In genomic region chr7:1460757-1461639, GRCh38 we compare ENCODE assay signal across 8 cellular contexts. TPM values are rescaled to one million over a fixed set of nuclear protein-coding genes. Genes with fewer than 3 reads are reported as not detected.
A peak's percentile ranks its signal among the peaks of the same experiment; 100 is the strongest.
DNase-seq lines count a peak whose midpoint lies in the region; ATAC-seq and TF ChIP-seq lines count a peak whose summit lies in the region.

No MANE protein-coding gene starts in this region.

- H3K9ac ChIP-seq in H9 (ENCODE audit: extremely low read depth, insufficient read length, low read length), result no peak overlapping the region

- H3K4me3 ChIP-seq in right cardiac atrium (ENCODE audit: low read length) (no peak overlapping the region), skin epidermis (peak overlapping the region in 4 of 7 experiments; percentile 26 to 87 (median 74))

- H3K4me1 Mint-ChIP-seq in H9, result peaks cover 12 to 30% of the 10 kb centered on the region in 2 experiments
- H3K4me1 Mint-ChIP-seq in WTC11, result peaks cover 16% of the 10 kb centered on the region

- H3K14ac ChIP-seq in H9 (ENCODE audit: insufficient read depth, low read length), result peak overlapping the region; percentile 11; the same call in 1 of the 2 replicates

- H3K4me2 ChIP-seq in H9 (ENCODE audit: insufficient read depth, insufficient read length, low read length), result no peak overlapping the region

- CTCF ChIA-PET in WTC11 (lab: Charles Lee), result interaction anchor here (0.8 to 6.3 kb wide), 5 partner anchors 12 to 92 kb away, joined by 3 to 28 read pairs (median 3); no protein-coding TSS in a partner anchor

- no peak overlapping the region for H2BK5ac ChIP-seq in H9 (ENCODE audit: insufficient read length, low read length)

- H2AK5ac ChIP-seq in H9 (ENCODE audit: insufficient read length, low read length), result no peak overlapping the region

- H3K18ac ChIP-seq in H9 (ENCODE audit: insufficient read length, low read depth, low read length), result peak overlapping the region; percentile 15

- intact Hi-C loops in right cardiac atrium (cut with DNase I), result no loop called here

- H3K23ac ChIP-seq in H9 (ENCODE audit: insufficient read length, low read depth, low read length), result no peak overlapping the region

- no peak overlapping the region for H3K56ac ChIP-seq in H9 (ENCODE audit: insufficient read length, low read depth, low read length)

- H4K91ac ChIP-seq in H9 (ENCODE audit: insufficient read length, low read depth, low read length), result no peak overlapping the region

- H3K9me3 Mint-ChIP-seq in H9, result no peaks in the 10 kb centered on the region
- no peaks in the 10 kb centered on the region for H3K9me3 Mint-ChIP-seq in WTC11

- H2BK12ac ChIP-seq in H9 (ENCODE audit: insufficient read length, low read depth, low read length), result no peak overlapping the region

- no peaks in the 10 kb centered on the region for H3K9me3 ChIP-seq in H9 (ENCODE audit: control insufficient read depth, low read depth, low read length)
- no peaks in the 10 kb centered on the region for H3K9me3 ChIP-seq in right cardiac atrium (ENCODE audit: control insufficient read depth, low read length)

- peaks cover 8% of the 10 kb centered on the region for H3K23me2 ChIP-seq in H9 (ENCODE audit: insufficient read length, low read depth, low read length, poor library complexity, severe bottlenecking)

- H4K8ac ChIP-seq in H9 (replicated peaks; ENCODE audit: insufficient read length, low read depth, low read length), result no peak overlapping the region

- no CpG with 5 or more reads among the region's 30 CpGs for whole genome bisulfite sequencing in H9 (ENCODE audit: extremely low coverage, insufficient read length, low lambda C conversion rate)
- WGBS in right cardiac atrium, result 17% methylated on average over 30 of the region's 30 CpGs

- H3K27ac ChIP-seq in H9 (ENCODE audit: insufficient read length, low read depth, low read length) (no peak overlapping the region), right cardiac atrium (ENCODE audit: low read length) (peak overlapping the region; percentile 76), skin epidermis (peak overlapping the region in 20 of 21 experiments; percentile 35 to 88 (median 78))

- POLR2A ChIA-PET in WTC11 (lab: Charles Lee), result interaction anchor here (0.8 kb wide), 1 partner anchor 13 kb away, joined by 3 read pairs; no protein-coding TSS in a partner anchor

- H3K36me3 Mint-ChIP-seq in H9 (ENCODE audit: insufficient read depth in 1 of 3, low read depth in 3 of 3) (no peaks in the 10 kb centered on the region), WTC11 (no peaks in the 10 kb centered on the region)

- H3K27me3 Mint-ChIP-seq in H9 (ENCODE audit: low read depth), result peaks cover 5% of the 10 kb centered on the region
- no peaks in the 10 kb centered on the region for H3K27me3 Mint-ChIP-seq in WTC11 (ENCODE audit: low read depth)

- H3K27ac Mint-ChIP-seq in H9 (peak overlapping the region in 2 of 3 experiments; percentile 18 to 28; a peak in 1 of 7 replicates), WTC11 (no peak overlapping the region)

- no peak overlapping the region for H2AFZ ChIP-seq in H9 (ENCODE audit: low read length)

- H3K4me1 ChIP-seq in H9 (ENCODE audit: insufficient read depth, low read length), result no peaks in the 10 kb centered on the region; the same call in 1 of the 2 replicates
- peaks cover 3% of the 10 kb centered on the region for H3K4me1 ChIP-seq in right cardiac atrium (ENCODE audit: control insufficient read depth, insufficient read depth, low read length)

- ATAC-seq in WTC11, result no peak
- ATAC-seq in right cardiac atrium, result peak; percentile 0 to 2

- DNase-seq in H9, result no peak
- DNase-seq in WTC11 (ENCODE audit: low spot score), result no peak
- peak; percentile 73 to 88 (median 87) for DNase-seq in right cardiac atrium
- no peak for DNase-seq in NCI-H1930 (lab: John Stamatoyannopoulos, UW)
- DNase-seq in NCI-H1417 treated with DMSO at 0.1 percent for 48 hours (lab: John Stamatoyannopoulos, UW), result no peak
- no peak for DNase-seq in stimulated activated CD4-positive, alpha-beta T cell treated with anti-CD3 and anti-CD28 coated beads, Interleukin-1b, Interleukin-23, amount 100 ng/mL, for 48 hours
- DNase-seq in putamen (ENCODE audit: low spot score), result no peak

- TF ChIP-seq CTCF in H9 (conservative IDR thresholded peaks at IDR 0.05) (no peak), WTC11 (IDR thresholded peaks at IDR 0.05) (no peak)

- H3K27me3 ChIP-seq in H9 (ENCODE audit: insufficient read depth, low read length) (no peaks in the 10 kb centered on the region), right cardiac atrium (ENCODE audit: control insufficient read depth, insufficient read depth) (no peaks in the 10 kb centered on the region)

- H2BK15ac ChIP-seq in H9 (ENCODE audit: low read depth, low read length), result no peak overlapping the region

- no peak overlapping the region for H4K5ac ChIP-seq in H9 (ENCODE audit: insufficient read length, low read depth, low read length)

- H2BK20ac ChIP-seq in H9 (ENCODE audit: low read depth, low read length, poor library complexity, severe bottlenecking), result no peak overlapping the region

- no peak overlapping the region; a peak in 1 of 5 replicates for H3K4me3 Mint-ChIP-seq in H9
- H3K4me3 Mint-ChIP-seq in WTC11, result peak overlapping the region; percentile 35

- H2BK120ac ChIP-seq in H9 (ENCODE audit: low read depth, low read length, poor library complexity, severe bottlenecking), result no peak overlapping the region

- H3K79me1 ChIP-seq in H9 (ENCODE audit: insufficient read depth, low read depth, low read length, poor library complexity, severe bottlenecking), result no peaks in the 10 kb centered on the region

- no peak overlapping the region for H3T11ph ChIP-seq in H9 (ENCODE audit: low read length)

- no peak overlapping the region for H3K4ac ChIP-seq in H9 (ENCODE audit: low read depth, low read length)

- H3K79me2 ChIP-seq in H9 (ENCODE audit: insufficient read depth, low read length), result no peaks in the 10 kb centered on the region

- no peaks in the 10 kb centered on the region for H4K20me1 ChIP-seq in H9 (ENCODE audit: control insufficient read depth, insufficient read depth, insufficient read length)

TF ChIP-seq in WTC11, 78 proteins besides CTCF, POLR2A, EP300 and RAD21:
- TF ChIP-seq ZNF219 (CRISPR knock-in tag; IDR thresholded peaks at IDR 0.05; ENCODE audit: borderline replicate concordance) (no peak), ZNF121 (CRISPR knock-in tag; IDR thresholded peaks at IDR 0.05) (peak; percentile 66), PRDM15 (CRISPR knock-in tag; IDR thresholded peaks at IDR 0.05) (peak; percentile 98), GTF2I (CRISPR knock-in tag; conservative IDR thresholded peaks at IDR 0.05) (peak; percentile 98)

RNA-seq across cellular contexts. Expression of gene MICALL2, which starts 1.7 kb away (rescaled TPM):
- total RNA-seq in H9 (2021), result 7.1 and 8.4 TPM in 2 replicates
- total RNA-seq in WTC11 (2021), result 13.6 to 15.7 TPM (median 14.1 TPM) in 3 replicates
- total RNA-seq in right cardiac atrium, result 10 to 100 TPM in 3 of 4 donors, 1 to 10 TPM in 1; 9.7 to 18.7 (median 13.4) TPM
- polyA plus RNA-seq in right cardiac atrium, result 13.0 TPM

RNA-seq across cellular contexts. Expression of gene INTS1, which starts 43.2 kb away (rescaled TPM):
- total RNA-seq in H9 (2021) (133 and 135 TPM in 2 replicates), WTC11 (2021) (143 to 161 TPM (median 150 TPM) in 3 replicates), right cardiac atrium (10 to 100 TPM; 30.6 to 48.3 (median 46.3) TPM)
- 39.0 TPM for polyA plus RNA-seq in right cardiac atrium

Comparison
In these comparisons a context has a peak if more than half of its experiments do, and no peak if none do; other contexts are left out.
1. DNase-seq: peak in right cardiac atrium (3 of 3); none in H9 (single experiment), WTC11 (single experiment), NCI-H1930 (0 of 2), NCI-H1417 treated with DMSO at 0.1 percent for 48 hours (single experiment), stimulated activated CD4-positive, alpha-beta T cell treated with anti-CD3 and anti-CD28 coated beads, Interleukin-1b, Interleukin-23, amount 100 ng/mL, for 48 hours (single experiment) and putamen (single experiment).